In genomic region chr1:225921734-225922709, GRCh38 we compare ENCODE assay signal across 11 cellular contexts. TPM values are rescaled to one million over a fixed set of nuclear protein-coding genes. Genes with fewer than 3 reads are reported as not detected.
DNase-seq lines count a peak whose midpoint lies in the region; ATAC-seq and TF ChIP-seq lines count a peak whose summit lies in the region.
"Had no signal": no experiment of that assay in that cellular context is flagged by ENCODE, and none has a peak within 500 bp of the region (broad histone marks: within the 10 kb centered on the region; RNA-seq: fewer than 3 reads in every experiment).

No MANE protein-coding gene starts in this region.

- peak overlapping the region; percentile 97; the same call in 1 of the 2 replicates for H3K4me2 ChIP-seq in SK-N-SH

- no peak for TF ChIP-seq EP300 in SK-N-SH (IDR thresholded peaks at IDR 0.05; ENCODE audit: borderline replicate concordance in 1 of 2, low read depth in 1 of 2, low read length in 1 of 2)

- H2AFZ ChIP-seq in SK-N-SH (ENCODE audit: low read depth), result no peak overlapping the region

- H3K9me3 ChIP-seq in SK-N-SH, result no peaks in the 10 kb centered on the region
- no peaks in the 10 kb centered on the region for H3K9me3 ChIP-seq in prostate gland
- H3K9me3 ChIP-seq: thoracic aorta had no signal

- WGBS in SK-N-SH (ENCODE audit: low lambda C conversion rate), result 91% methylated on average over 11 of the region's 23 CpGs
- WGBS in prostate gland, result 64% methylated on average over 21 of the region's 23 CpGs

- H3K79me2 ChIP-seq in SK-N-SH (ENCODE audit: insufficient read depth), result peaks cover 20% of the 10 kb centered on the region

- POLR2A ChIA-PET in SK-N-SH (lab: Yijun Ruan, JAX), result no interaction called here

- no peaks in the 10 kb centered on the region for H3K9me2 ChIP-seq in SK-N-SH

- H3K4me1 ChIP-seq in SK-N-SH (ENCODE audit: control insufficient read depth in 1 of 2, insufficient read depth in 2 of 2, low read depth in 1 of 2, low read length in 1 of 2), result peaks cover 28 to 45% of the 10 kb centered on the region in 2 experiments
- H3K4me1 ChIP-seq in prostate gland (replicated peaks), result peaks cover 11% of the 10 kb centered on the region

- peaks cover 5% of the 10 kb centered on the region for H3F3A ChIP-seq in SK-N-SH (replicated peaks; ENCODE audit: insufficient read depth)

- H3K4me1 Mint-ChIP-seq in effector memory CD8-positive, alpha-beta T cell (ENCODE audit: low read depth in 2 of 2), result peaks cover 11 to 21% of the 10 kb centered on the region in 2 donors

- no peak for ATAC-seq in SK-N-SH treated with all-trans-retinoic acid at 6 μM for 48 hours
- no peak for ATAC-seq in effector memory CD8-positive, alpha-beta T cell (replicated peaks)
- no peak for ATAC-seq in HG03159 (IDR thresholded peaks at IDR 0.05; ENCODE audit: unreplicated experiment)
- ATAC-seq in HG02981 (IDR thresholded peaks at IDR 0.05; ENCODE audit: unreplicated experiment), result no peak

- CTCF ChIA-PET in SK-N-SH (lab: Yijun Ruan, JAX), result interaction anchor here (0.8 to 1.8 kb wide), 4 partner anchors 39 to 634 kb away, joined by 3 to 8 read pairs (median 4); partner anchors contain the start of gene TMEM63A

- TF ChIP-seq CTCF in SK-N-SH (IDR thresholded peaks at IDR 0.05) (no peak), prostate gland (IDR thresholded peaks at IDR 0.05) (no peak)

- no peak for TF ChIP-seq RAD21 in SK-N-SH (IDR thresholded peaks at IDR 0.05; ENCODE audit: low read length)

- H4K20me1 ChIP-seq in SK-N-SH (ENCODE audit: insufficient read depth), result no peaks in the 10 kb centered on the region; the same call in 1 of the 2 replicates

- intact Hi-C loops in prostate gland (cut with DNase I), result no loop called here

- peaks cover 13 to 26% of the 10 kb centered on the region in 2 experiments for H3K36me3 ChIP-seq in SK-N-SH (replicated peaks in 1 of 2; ENCODE audit: control insufficient read depth in 1 of 2, insufficient read depth in 2 of 2, low read length in 1 of 2)
- H3K36me3 ChIP-seq in prostate gland, result no peaks in the 10 kb centered on the region
- H3K36me3 ChIP-seq: thoracic aorta had no signal

- peak overlapping the region; percentile 97 for H3K27ac Mint-ChIP-seq in effector memory CD8-positive, alpha-beta T cell

- H3K36me3 Mint-ChIP-seq in effector memory CD8-positive, alpha-beta T cell (ENCODE audit: insufficient read depth), result peaks cover 40% of the 10 kb centered on the region

- DNase-seq in SK-N-SH, result no peak
- peak; percentile 79 for DNase-seq in NCI-H2196 treated with DMSO at 0.1 percent for 48 hours (lab: John Stamatoyannopoulos, UW; ENCODE audit: unreplicated experiment)
- no peak for DNase-seq in effector memory CD8-positive, alpha-beta T cell
- peak; percentile 81 for DNase-seq in prostate gland (ENCODE audit: low spot score)
- no peak for DNase-seq in NCI-H1436 treated with DMSO at 0.1 percent for 48 hours (lab: John Stamatoyannopoulos, UW)
- DNase-seq: activated CD4-positive, alpha-beta T cell treated with anti-CD3 and anti-CD28 coated beads for 4 hours had no signal

- no peaks in the 10 kb centered on the region for H3K27me3 ChIP-seq in SK-N-SH (ENCODE audit: insufficient read depth)
- no peaks in the 10 kb centered on the region for H3K27me3 ChIP-seq in prostate gland (replicated peaks; ENCODE audit: insufficient read depth)

- no peak overlapping the region for H3K9ac ChIP-seq in SK-N-SH

- H3K9me3 Mint-ChIP-seq in effector memory CD8-positive, alpha-beta T cell, result no peaks in the 10 kb centered on the region

- no peak for TF ChIP-seq POLR2A in prostate gland (IDR thresholded peaks at IDR 0.05)

- H3K4me3 ChIP-seq in SK-N-SH (ENCODE audit: low read depth in 2 of 2, low read length in 1 of 2) (no peak overlapping the region; a peak in 1 of 4 replicates), prostate gland (no peak overlapping the region)

- no peaks in the 10 kb centered on the region for H3K27me3 Mint-ChIP-seq in effector memory CD8-positive, alpha-beta T cell

- H3K4me3 Mint-ChIP-seq in effector memory CD8-positive, alpha-beta T cell, result peak overlapping the region; percentile 96 to 97

- H3K27ac ChIP-seq in SK-N-SH (ENCODE audit: low read depth in 2 of 2, low read length in 1 of 2) (peak overlapping the region in 1 of 2 experiments; percentile 2; a peak in 1 of 4 replicates), prostate gland (peak overlapping the region; percentile 82 to 88)

TF ChIP-seq in SK-N-SH, 30 proteins besides CTCF, POLR2A, EP300 and RAD21:
- TF ChIP-seq PBX3 (IDR thresholded peaks at IDR 0.05) (peak; percentile 47), TAF1 (IDR thresholded peaks at IDR 0.05; ENCODE audit: borderline replicate concordance, low read depth, low read length) (no peak)

TF ChIP-seq in SK-N-SH treated with all-trans-retinoic acid at 6 μM for 48 hours, 23 proteins besides CTCF, POLR2A, EP300 and RAD21:
- no peak for TF ChIP-seq GLIS3 (CRISPR knock-in tag; IDR thresholded peaks at IDR 0.05)

RNA-seq across cellular contexts. Expression of gene PYCR2, which starts 2.0 kb away (rescaled TPM):
- polyA plus RNA-seq in SK-N-SH (2012; rRNA removed), result 95.3 and 124 TPM in 2 replicates
- 49.6 and 70.6 TPM in 2 replicates for polyA plus RNA-seq in SK-N-SH (2012; cell fraction: cytosol; rRNA removed)
- 175 and 177 TPM in 2 replicates for polyA plus RNA-seq in SK-N-SH (2012; cell fraction: nucleus; rRNA removed)
- total RNA-seq in prostate gland, result 10 to 100 TPM; 70.8 to 80.2 TPM

RNA-seq across cellular contexts. Expression of gene LEFTY2, which starts 19.0 kb away (rescaled TPM):
- polyA plus RNA-seq in SK-N-SH (2012; rRNA removed), result not detected in 2 replicates
- polyA plus RNA-seq in SK-N-SH (2012; cell fraction: cytosol; rRNA removed), result 0.01 TPM in 1 of 2 replicates, not detected in the other
- not detected in 2 replicates for polyA plus RNA-seq in SK-N-SH (2012; cell fraction: nucleus; rRNA removed)
- 1 to 10 TPM in 1 of 2 donors, not detected in 1; 7.9 TPM for total RNA-seq in prostate gland
- total RNA-seq: epithelial cell of proximal tubule had no signal

RNA-seq across cellular contexts. Expression of gene LEFTY1, which starts 33.1 kb away (rescaled TPM):
- polyA plus RNA-seq in SK-N-SH (2012; rRNA removed), result 0.05 and 0.07 TPM in 2 replicates
- polyA plus RNA-seq in SK-N-SH (2012; cell fraction: cytosol; rRNA removed), result 0.04 and 0.05 TPM in 2 replicates
- polyA plus RNA-seq in SK-N-SH (2012; cell fraction: nucleus; rRNA removed), result 0.33 and 0.50 TPM in 2 replicates
- 1 to 10 TPM; 1.7 to 2.0 TPM for total RNA-seq in prostate gland
- total RNA-seq: epithelial cell of proximal tubule, thoracic aorta had no signal

RNA-seq across cellular contexts. Expression of gene TMEM63A, which starts 39.8 kb away (rescaled TPM):
- polyA plus RNA-seq in SK-N-SH (2012; rRNA removed), result 13.5 and 18.5 TPM in 2 replicates
- 3.2 and 5.1 TPM in 2 replicates for polyA plus RNA-seq in SK-N-SH (2012; cell fraction: cytosol; rRNA removed)
- polyA plus RNA-seq in SK-N-SH (2012; cell fraction: nucleus; rRNA removed), result 83.1 and 85.6 TPM in 2 replicates
- 100 to 1,000 TPM; 141 to 192 TPM for total RNA-seq in prostate gland

Comparison
In these comparisons a context has a peak if more than half of its experiments do, and no peak if none do; other contexts are left out.
1. DNase-seq: peak in NCI-H2196 treated with DMSO at 0.1 percent for 48 hours (single experiment) and prostate gland (single experiment); none in SK-N-SH (single experiment), effector memory CD8-positive, alpha-beta T cell (0 of 3) and NCI-H1436 treated with DMSO at 0.1 percent for 48 hours (single experiment).